8 cellular contexts compared by ENCODE assay signal in genomic region chr15:80160570-80161156, GRCh38. TPM values are rescaled to one million over a fixed set of nuclear protein-coding genes. Genes with fewer than 3 reads are reported as not detected.
A peak's percentile ranks its signal among the peaks of the same experiment; 100 is the strongest.
DNase-seq lines count a peak whose midpoint lies in the region; ATAC-seq and TF ChIP-seq lines count a peak whose summit lies in the region.

No MANE protein-coding gene starts in this region.

- H3K27ac ChIP-seq in heart right ventricle (peak overlapping the region in 4 of 10 donors; percentile 15 to 85 (median 30)), skin epidermis (peak overlapping the region in 14 of 21 experiments; percentile 15 to 78 (median 34))

- in situ Hi-C loops in KBM-7 (cut with MboI; ENCODE audit: low pct_unique_long_range_greater_than_20kb, low sequenced_read_pairs) = loop anchor here (25.0 kb wide), 1 partner anchor 273 kb away; the partner anchor contains the start of gene MTHFS

- H3K9me3 Mint-ChIP-seq in activated CD8-positive, alpha-beta T cell treated with anti-CD3 and anti-CD28 coated beads, Interleukin-2, amount 10 ng/mL, durations not matched to agents 7 days and 5 days (ENCODE audit: insufficient read depth) = no peaks in the 10 kb centered on the region
- H3K9me3 Mint-ChIP-seq in glutamatergic neuron (ENCODE audit: unreplicated experiment) = no peaks in the 10 kb centered on the region

- peaks cover 0 to 45% (median 10%) of the 10 kb centered on the region in 9 donors for H3K4me1 ChIP-seq in heart right ventricle

- no peak for TF ChIP-seq CTCF in heart right ventricle (IDR thresholded peaks at IDR 0.05)
- no peak for TF ChIP-seq CTCF in glutamatergic neuron (IDR thresholded peaks at IDR 0.05; ENCODE audit: partially characterized antibody, unreplicated experiment)

- no peaks in the 10 kb centered on the region for H3K27me3 ChIP-seq in heart right ventricle

- H3K27me3 Mint-ChIP-seq in activated CD8-positive, alpha-beta T cell treated with anti-CD3 and anti-CD28 coated beads, Interleukin-2, amount 10 ng/mL, durations not matched to agents 7 days and 5 days (ENCODE audit: low read depth) = no peaks in the 10 kb centered on the region
- no peaks in the 10 kb centered on the region for H3K27me3 Mint-ChIP-seq in glutamatergic neuron (ENCODE audit: unreplicated experiment)

- H3K4me3 Mint-ChIP-seq in activated CD8-positive, alpha-beta T cell treated with anti-CD3 and anti-CD28 coated beads, Interleukin-2, amount 10 ng/mL, durations not matched to agents 7 days and 5 days = no peak overlapping the region
- no peak overlapping the region for H3K4me3 Mint-ChIP-seq in glutamatergic neuron (ENCODE audit: unreplicated experiment)

- peak; percentile 81 for ATAC-seq in GM19467 (IDR thresholded peaks at IDR 0.05; ENCODE audit: unreplicated experiment)
- peak; percentile 91 for ATAC-seq in activated CD8-positive, alpha-beta T cell treated with anti-CD3 and anti-CD28 coated beads, Interleukin-2, amount 10 ng/mL, durations not matched to agents 7 days and 5 days
- ATAC-seq in heart right ventricle = peak; percentile 67 to 90 (median 78)
- ATAC-seq in HG03159 (IDR thresholded peaks at IDR 0.05; ENCODE audit: unreplicated experiment) = no peak

- H3K36me3 ChIP-seq in heart right ventricle = peaks cover 0 to 15% (median 0%) of the 10 kb centered on the region in 9 donors

- H3K27ac Mint-ChIP-seq in activated CD8-positive, alpha-beta T cell treated with anti-CD3 and anti-CD28 coated beads, Interleukin-2, amount 10 ng/mL, durations not matched to agents 7 days and 5 days = peak overlapping the region; percentile 92
- H3K27ac Mint-ChIP-seq in glutamatergic neuron (ENCODE audit: unreplicated experiment) = no peak overlapping the region

- H3K9me3 ChIP-seq in heart right ventricle = peaks cover 0 to 4% (median 0%) of the 10 kb centered on the region in 11 donors

- POLR2A ChIA-PET in activated CD8-positive, alpha-beta T cell treated with anti-CD3 and anti-CD28 coated beads, Interleukin-2, amount 10 ng/mL, durations not matched to agents 7 days and 5 days (lab: Charles Lee) = interaction anchor here (1.0 to 2.0 kb wide), 3 partner anchors 9 to 192 kb away, joined by 3 to 7 read pairs (median 3); partner anchors contain the start of gene ZFAND6

- H3K4me3 ChIP-seq in heart right ventricle (no peak overlapping the region), skin epidermis (no peak overlapping the region)

- CTCF ChIA-PET in activated CD8-positive, alpha-beta T cell treated with anti-CD3 and anti-CD28 coated beads, Interleukin-2, amount 10 ng/mL, durations not matched to agents 7 days and 5 days (lab: Charles Lee) = interaction anchor here (0.6 to 1.6 kb wide), 8 partner anchors 9 to 100 kb away, joined by 3 to 5 read pairs (median 3); no protein-coding TSS in a partner anchor

- H3K36me3 Mint-ChIP-seq in activated CD8-positive, alpha-beta T cell treated with anti-CD3 and anti-CD28 coated beads, Interleukin-2, amount 10 ng/mL, durations not matched to agents 7 days and 5 days (ENCODE audit: low read depth) = peaks cover 54% of the 10 kb centered on the region
- no peaks in the 10 kb centered on the region for H3K36me3 Mint-ChIP-seq in glutamatergic neuron (ENCODE audit: unreplicated experiment)

- intact Hi-C loops in heart right ventricle (cut with DNase I) = loop anchor here in 1 of 10 donors (5.0 kb wide), 1 partner anchor 103 kb away; the partner anchor contains the start of gene ZFAND6

- DNase-seq in COLO829 (ENCODE audit: low spot score) (peak; percentile 19), KBM-7 (peak; percentile 99), heart right ventricle (peak in 1 of 2 donors; percentile 56), glutamatergic neuron (no peak)
- peak; percentile 76 for DNase-seq in activated CD8-positive, alpha-beta T cell treated with anti-CD3 and anti-CD28 coated beads, Interleukin-2, amount 10 ng/mL, durations not matched to agents 7 days and 5 days

- peaks cover 25% of the 10 kb centered on the region for H3K4me1 Mint-ChIP-seq in activated CD8-positive, alpha-beta T cell treated with anti-CD3 and anti-CD28 coated beads, Interleukin-2, amount 10 ng/mL, durations not matched to agents 7 days and 5 days (ENCODE audit: low read depth)
- H3K4me1 Mint-ChIP-seq in glutamatergic neuron (ENCODE audit: low read depth, unreplicated experiment) = peaks cover 2% of the 10 kb centered on the region

- WGBS in heart right ventricle, 2 donors = 69 to 78% methylated on average over 7 of the region's 7 CpGs

RNA-seq across cellular contexts. Expression of gene FAH, which starts 7.9 kb away (rescaled TPM):
- total RNA-seq in activated CD8-positive, alpha-beta T cell treated with anti-CD3 and anti-CD28 coated beads, Interleukin-2, amount 10 ng/mL, durations not matched to agents 7 days and 5 days = 10 to 100 TPM; 40.9 to 41.8 TPM
- total RNA-seq in heart right ventricle (10 to 100 TPM; 14.5 to 65.1 (median 32.5) TPM), glutamatergic neuron (ENCODE audit: unreplicated experiment) (3.7 TPM)
- polyA plus RNA-seq in heart right ventricle = 10 to 100 TPM; 15.0 to 23.8 TPM
